Comparison of ENCODE assay signal across 24 cellular contexts in genomic region chr15:67267951-67268941, GRCh38.
"Had no signal": no experiment of that assay in that cellular context is flagged by ENCODE, and none has a peak within 500 bp of the region (broad histone marks: within the 10 kb centered on the region; RNA-seq: fewer than 3 reads in every experiment).

No MANE protein-coding gene starts in this region.

- H3K4me1 Mint-ChIP-seq: activated B cell treated with CpG ODN at 0.5 μM for 24 hours, nephron had no signal

- H3K36me3 Mint-ChIP-seq: activated naive CD8-positive, alpha-beta T cell treated with anti-CD3 and anti-CD28 coated beads for 36 hours had no signal

- H3K36me3 ChIP-seq: heart right ventricle, left ventricle myocardium inferior, neutrophil, ovary, right atrium auricular region, thyroid gland had no signal

- H3K4me3 ChIP-seq: heart right ventricle, left ventricle myocardium inferior, ovary, psoas muscle, right atrium auricular region, thyroid gland had no signal

- H3K9me3 Mint-ChIP-seq: activated naive CD8-positive, alpha-beta T cell treated with anti-CD3 and anti-CD28 coated beads for 36 hours; T-helper 2 cell treated with Interferon-gamma antibody and Interleukin-4, amounts not matched to agents 5 μg/mL and 100 μg/mL, for 36 hours had no signal

- H3K4me1 ChIP-seq: heart right ventricle, left ventricle myocardium inferior, psoas muscle, right atrium auricular region, thyroid gland had no signal

- H3K9me3 ChIP-seq: neutrophil, ovary, psoas muscle, thyroid gland had no signal

- H3K4me3 Mint-ChIP-seq: activated B cell treated with CpG ODN at 0.5 μM for 24 hours; activated CD4-positive, alpha-beta T cell treated with anti-CD3 and anti-CD28 coated beads for 36 hours; activated naive CD8-positive, alpha-beta T cell treated with anti-CD3 and anti-CD28 coated beads for 36 hours; activated T-cell treated with anti-CD3 and anti-CD28 coated beads, Interleukin-2, amount 50 U/mL, for 4 hours; nephron; stimulated activated naive CD8-positive, alpha-beta T cell treated with anti-CD3 and anti-CD28 coated beads, Interleukin-15, Interleukin-2, amounts not matched to agents 100 ng/mL and 50 ng/mL, for 24 hours; T-helper 2 cell treated with Interferon-gamma antibody and Interleukin-4, amounts not matched to agents 5 μg/mL and 100 μg/mL, for 36 hours had no signal

- H3K27ac Mint-ChIP-seq: activated B cell treated with CpG ODN at 0.5 μM for 24 hours; activated CD4-positive, alpha-beta T cell treated with anti-CD3 and anti-CD28 coated beads for 36 hours; activated naive CD8-positive, alpha-beta T cell treated with anti-CD3 and anti-CD28 coated beads for 36 hours; nephron; stimulated activated naive CD8-positive, alpha-beta T cell treated with anti-CD3 and anti-CD28 coated beads, Interleukin-15, Interleukin-2, amounts not matched to agents 100 ng/mL and 50 ng/mL, for 24 hours; T-helper 2 cell treated with Interferon-gamma antibody and Interleukin-4, amounts not matched to agents 5 μg/mL and 100 μg/mL, for 36 hours had no signal

- FAIRE-seq: endometrium had no signal

- H3K27ac ChIP-seq: heart right ventricle, left ventricle myocardium inferior, neutrophil, ovary, psoas muscle, right atrium auricular region, thyroid gland had no signal

- DNase-seq: activated B cell treated with CpG ODN at 0.5 μM for 24 hours; activated CD4-positive, alpha-beta T cell treated with anti-CD3 and anti-CD28 coated beads for 36 hours; activated CD4-positive, alpha-beta T cell treated with anti-CD3 and anti-CD28 coated beads, Interleukin-2, amount 50 U/mL, for 4 hours; activated CD8-positive, alpha-beta memory T cell treated with anti-CD3 and anti-CD28 coated beads for 24 hours; activated CD8-positive, alpha-beta memory T cell treated with anti-CD3 and anti-CD28 coated beads, Interleukin-2, amount 50 U/mL, for 4 hours; activated naive CD4-positive, alpha-beta T cell treated with Interleukin-2 at 50 U/mL for 16 hours; activated naive CD8-positive, alpha-beta T cell treated with anti-CD3 and anti-CD28 coated beads for 36 hours; activated T-cell treated with anti-CD3 and anti-CD28 coated beads, Interleukin-2, amount 50 U/mL, for 4 hours; cerebellar nuclear complex; heart right ventricle; left ventricle myocardium inferior; mammary epithelial cell; ovary; psoas muscle; stimulated activated CD4-positive, alpha-beta T cell treated with anti-CD3 and anti-CD28 coated beads, Interleukin-12 subunit alpha, Interleukin-12 subunit beta, amount 100 ng/mL, for 4 hours; stimulated activated CD4-positive, alpha-beta T cell treated with anti-CD3 and anti-CD28 coated beads, Interleukin-4, amount 100 ng/mL, for 4 hours; substantia nigra; thyroid gland had no signal

- ATAC-seq: activated CD4-positive, alpha-beta T cell treated with anti-CD3 and anti-CD28 coated beads for 36 hours; activated T-cell treated with anti-CD3 and anti-CD28 coated beads, Interleukin-2, amount 50 U/mL, for 4 hours; heart right ventricle; psoas muscle had no signal

- H3K27me3 ChIP-seq: heart right ventricle, neutrophil, ovary, right atrium auricular region, thyroid gland had no signal
